Comparison of ENCODE assay signal across 8 cellular contexts in genomic region chr12:2959508-2960431, GRCh38. TPM values are rescaled to one million over a fixed set of nuclear protein-coding genes. Genes with fewer than 3 reads are reported as not detected.
DNase-seq lines count a peak whose midpoint lies in the region; ATAC-seq and TF ChIP-seq lines count a peak whose summit lies in the region.

No MANE protein-coding gene starts in this region.

- H3K9me3 Mint-ChIP-seq in MCF 10A (ENCODE audit: unreplicated experiment) = no peaks in the 10 kb centered on the region

- POLR2A ChIA-PET in MCF 10A (lab: Yijun Ruan, JAX) = interaction anchor here (0.6 to 1.3 kb wide), 8 partner anchors 11 to 164 kb away, joined by 3 to 6 read pairs (median 3); no protein-coding TSS in a partner anchor

- no peak for ATAC-seq in GM21786 (IDR thresholded peaks at IDR 0.05; ENCODE audit: unreplicated experiment)

- H3K4me3 Mint-ChIP-seq in MCF 10A (ENCODE audit: unreplicated experiment) = peak overlapping the region; percentile 82

- H3K36me3 Mint-ChIP-seq in MCF 10A (ENCODE audit: insufficient read depth, unreplicated experiment) = peaks cover 19% of the 10 kb centered on the region

- BruUV-seq in MCF 10A (replicated peaks; lab: Mats Ljungman, UMichigan) = no TSS peak

- intact Hi-C loops in MCF 10A (cut with micrococcal nuclease) = no loop called here

- peak overlapping the region; percentile 69 for H3K27ac Mint-ChIP-seq in MCF 10A (ENCODE audit: low read depth, unreplicated experiment)

- DNase-seq in AG08396 (ENCODE audit: low spot score) (peak; percentile 84), GM12865 (ENCODE audit: low read depth) (peak; percentile 36), NCI-H774 (lab: John Stamatoyannopoulos, UW) (peak; percentile 71), MCF 10A (ENCODE audit: unreplicated experiment) (peak; percentile 75), iPS-NIHi7 (ENCODE audit: extremely low spot score) (peak; percentile 43), 8988T (no peak)
- peak; percentile 42 for DNase-seq in stimulated activated CD8-positive, alpha-beta memory T cell treated with anti-CD3 and anti-CD28 coated beads, Interleukin-4, amount 100 ng/mL, for 48 hours

- TF ChIP-seq CTCF in GM12865 (IDR thresholded peaks at IDR 0.05; ENCODE audit: insufficient read depth, low read depth, low read length, missing control alignments) = no peak
- no peak for TF ChIP-seq CTCF in MCF 10A (IDR thresholded peaks at IDR 0.05; ENCODE audit: unreplicated experiment)

- CTCF ChIA-PET in MCF 10A (lab: Yijun Ruan, JAX) = interaction anchor here (0.6 kb wide), 2 partner anchors 32 to 141 kb away, joined by 3 to 5 read pairs; no protein-coding TSS in a partner anchor

- peaks cover 14% of the 10 kb centered on the region for H3K4me1 Mint-ChIP-seq in MCF 10A (ENCODE audit: insufficient read depth, unreplicated experiment)

- H3K4me3 ChIP-seq in GM12865 (ENCODE audit: low read depth, low read length) = peak overlapping the region; percentile 67

- no peaks in the 10 kb centered on the region for H3K27me3 Mint-ChIP-seq in MCF 10A (ENCODE audit: insufficient read depth, unreplicated experiment)

RNA-seq across cellular contexts. Expression of gene TEAD4, which starts 0.6 kb away (rescaled TPM):
- 17.5 and 33.8 TPM in 2 replicates for total RNA-seq in MCF 10A (2022)
